Comparison of ENCODE assay signal across 8 cellular contexts in the genomic region with DNA sequence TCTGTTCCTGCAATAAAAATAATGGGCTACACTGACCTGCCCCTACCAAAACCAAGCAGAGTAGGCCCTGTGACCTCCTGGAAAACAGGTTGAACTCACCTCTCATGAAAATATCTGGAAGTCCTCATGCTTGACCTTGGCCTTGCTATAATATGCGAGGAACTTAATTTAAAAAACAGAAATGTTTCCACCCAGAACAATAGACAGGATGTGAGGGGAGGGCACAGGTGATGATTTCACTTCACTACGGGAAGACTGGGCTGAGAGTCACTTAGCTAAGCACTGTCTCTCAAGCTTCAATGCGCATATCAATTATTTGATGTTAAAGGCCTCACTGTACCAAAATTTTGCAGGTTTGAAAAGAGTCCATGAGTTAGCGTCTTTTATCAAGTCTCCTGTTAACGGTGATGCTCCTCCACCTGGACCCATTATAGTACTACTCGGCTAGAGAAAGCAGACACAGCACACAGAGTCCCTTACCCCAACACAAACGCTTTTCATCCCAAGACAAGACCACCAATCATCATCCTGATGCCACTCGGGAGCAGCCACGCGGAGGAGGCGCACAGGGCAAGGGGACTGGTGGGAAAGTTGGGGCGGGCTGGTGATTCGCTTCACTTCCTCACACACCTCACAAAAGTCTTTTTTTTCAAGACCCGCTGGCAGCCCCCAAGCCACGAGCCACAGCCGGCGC. TPM values are rescaled to one million over a fixed set of nuclear protein-coding genes. Genes with fewer than 3 reads are reported as not detected.
DNase-seq lines count a peak whose midpoint lies in the region; ATAC-seq and TF ChIP-seq lines count a peak whose summit lies in the region.

No MANE protein-coding gene starts in this region.

- peaks cover 74% of the 10 kb centered on the region for H3K36me3 Mint-ChIP-seq in T-helper 2 cell treated with Interferon-gamma antibody and Interleukin-4, amounts not matched to agents 5 μg/mL and 100 μg/mL, for 36 hours (ENCODE audit: low read depth)

- TF ChIP-seq CTCF in foreskin keratinocyte (conservative IDR thresholded peaks at IDR 0.05) = no peak
- TF ChIP-seq CTCF in parathyroid adenoma (IDR thresholded peaks at IDR 0.05) = no peak

- peak overlapping the region; percentile 95 for H3K4me3 Mint-ChIP-seq in T-helper 2 cell treated with Interferon-gamma antibody and Interleukin-4, amounts not matched to agents 5 μg/mL and 100 μg/mL, for 36 hours

- H4K20me1 ChIP-seq in BLaER1 treated with 17β-estradiol and CSF1 and Interleukin-3, amounts not matched to agents 10 nM and 100 nM = no peaks in the 10 kb centered on the region
- no peaks in the 10 kb centered on the region for H4K20me1 ChIP-seq in GM23248 (ENCODE audit: insufficient read depth)

- H3K4me1 ChIP-seq in BLaER1 treated with 17β-estradiol and CSF1 and Interleukin-3, amounts not matched to agents 10 nM and 100 nM = peaks cover 10 to 24% (median 14%) of the 10 kb centered on the region in 10 experiments; a peak in 17 of 20 replicates
- H3K4me1 ChIP-seq in GM23248 (ENCODE audit: insufficient read depth) (peaks cover 15% of the 10 kb centered on the region; the same call in 1 of the 2 replicates), foreskin keratinocyte (no peaks in the 10 kb centered on the region), parathyroid adenoma (no peaks in the 10 kb centered on the region)

- peak overlapping the region; percentile 88 to 96 (median 93) for H3K27ac ChIP-seq in BLaER1 treated with 17β-estradiol and CSF1 and Interleukin-3, amounts not matched to agents 10 nM and 100 nM
- H3K27ac ChIP-seq in GM23248 (peak overlapping the region; percentile 90), foreskin keratinocyte (peak overlapping the region; percentile 75), parathyroid adenoma (peak overlapping the region; percentile 68)

- H3K79me2 ChIP-seq in GM23248 (ENCODE audit: insufficient read depth) (peaks cover 59% of the 10 kb centered on the region), parathyroid adenoma (no peaks in the 10 kb centered on the region)

- H3F3A ChIP-seq in GM23248 (ENCODE audit: insufficient read depth) = peaks cover 13% of the 10 kb centered on the region; the same call in 1 of the 2 replicates

- in situ Hi-C loops in GM23248 (cut with MboI) = no loop called here

- DNase-seq in GM23248 (peak; percentile 15), foreskin keratinocyte (peak in 1 of 2 donors; percentile 7)
- DNase-seq in T-helper 2 cell treated with Interferon-gamma antibody and Interleukin-4, amounts not matched to agents 5 μg/mL and 100 μg/mL, for 36 hours (ENCODE audit: low spot score) = no peak
- DNase-seq in central memory CD4-positive, alpha-beta T cell = no peak

- WGBS in GM23248 (ENCODE audit: low coverage in 1 of 2, low lambda C conversion rate in 2 of 2, missing lambda C conversion rate in 2 of 2), 2 experiments = 13 to 14% methylated on average over 17 of the region's 17 CpGs

- H2AFZ ChIP-seq in GM23248 (peak overlapping the region; percentile 82), parathyroid adenoma (peak overlapping the region; percentile 78)

- H3K9me3 ChIP-seq in BLaER1 treated with 17β-estradiol and CSF1 and Interleukin-3, amounts not matched to agents 10 nM and 100 nM (replicated peaks in 1 of 11) = peaks cover 55 to 86% (median 71%) of the 10 kb centered on the region in 11 experiments
- H3K9me3 ChIP-seq in GM23248 (ENCODE audit: low read depth) = no peaks in the 10 kb centered on the region
- no peaks in the 10 kb centered on the region for H3K9me3 ChIP-seq in parathyroid adenoma (ENCODE audit: control insufficient read depth, low read length)

- no peaks in the 10 kb centered on the region for H3K9me2 ChIP-seq in GM23248 (ENCODE audit: insufficient read depth)

- H3K27me3 ChIP-seq in BLaER1 treated with 17β-estradiol and CSF1 and Interleukin-3, amounts not matched to agents 10 nM and 100 nM = no peaks in the 10 kb centered on the region
- no peaks in the 10 kb centered on the region for H3K27me3 ChIP-seq in GM23248 (replicated peaks; ENCODE audit: insufficient read depth)
- H3K27me3 ChIP-seq in foreskin keratinocyte = no peaks in the 10 kb centered on the region
- H3K27me3 ChIP-seq in parathyroid adenoma (ENCODE audit: control insufficient read depth, insufficient read depth, low read length) = no peaks in the 10 kb centered on the region

- H3K4me1 Mint-ChIP-seq in T-helper 2 cell treated with Interferon-gamma antibody and Interleukin-4, amounts not matched to agents 5 μg/mL and 100 μg/mL, for 36 hours (ENCODE audit: low read depth) = peaks cover 29% of the 10 kb centered on the region

- H3K4me3 ChIP-seq in BLaER1 treated with 17β-estradiol and CSF1 and Interleukin-3, amounts not matched to agents 10 nM and 100 nM = peak overlapping the region; percentile 75 to 87 (median 79)
- H3K4me3 ChIP-seq in GM23248 = peak overlapping the region; percentile 97
- H3K4me3 ChIP-seq in parathyroid adenoma (ENCODE audit: low read depth, low read length) = peak overlapping the region; percentile 95

- peak overlapping the region; percentile 86 to 97 (median 94) for H3K9ac ChIP-seq in BLaER1 treated with 17β-estradiol and CSF1 and Interleukin-3, amounts not matched to agents 10 nM and 100 nM
- peak overlapping the region; percentile 99 for H3K9ac ChIP-seq in GM23248
- H3K9ac ChIP-seq in parathyroid adenoma = no peak overlapping the region

- peaks cover 33 to 49% (median 46%) of the 10 kb centered on the region in 11 experiments for H3K36me3 ChIP-seq in BLaER1 treated with 17β-estradiol and CSF1 and Interleukin-3, amounts not matched to agents 10 nM and 100 nM
- peaks cover 44% of the 10 kb centered on the region for H3K36me3 ChIP-seq in GM23248 (ENCODE audit: low read depth)
- H3K36me3 ChIP-seq in parathyroid adenoma (ENCODE audit: control insufficient read depth, insufficient read depth, low read length) = no peaks in the 10 kb centered on the region

- H3K4me2 ChIP-seq in BLaER1 treated with 17β-estradiol and CSF1 and Interleukin-3, amounts not matched to agents 10 nM and 100 nM = peak overlapping the region; percentile 68 to 85 (median 75)
- H3K4me2 ChIP-seq in GM23248 (ENCODE audit: unreplicated experiment) (peak overlapping the region; percentile 83), parathyroid adenoma (ENCODE audit: low read length) (peak overlapping the region; percentile 95)

- ATAC-seq in foreskin keratinocyte (no peak), GM21423 (IDR thresholded peaks at IDR 0.05; ENCODE audit: unreplicated experiment) (no peak), HG03196 (IDR thresholded peaks at IDR 0.05; ENCODE audit: unreplicated experiment) (no peak)

- no peaks in the 10 kb centered on the region for H3K27me3 Mint-ChIP-seq in T-helper 2 cell treated with Interferon-gamma antibody and Interleukin-4, amounts not matched to agents 5 μg/mL and 100 μg/mL, for 36 hours (ENCODE audit: low read depth)

- H3K27ac Mint-ChIP-seq in T-helper 2 cell treated with Interferon-gamma antibody and Interleukin-4, amounts not matched to agents 5 μg/mL and 100 μg/mL, for 36 hours = peak overlapping the region; percentile 98

- H3K9me3 Mint-ChIP-seq in T-helper 2 cell treated with Interferon-gamma antibody and Interleukin-4, amounts not matched to agents 5 μg/mL and 100 μg/mL, for 36 hours = peaks cover 60% of the 10 kb centered on the region

RNA-seq across cellular contexts. Expression of gene ZNF721, which starts 25.9 kb away (rescaled TPM):
- 7.8 and 10.7 TPM in 2 replicates for total RNA-seq in GM23248 (2014; rRNA removed; shearing (Covaris generic))
- polyA plus RNA-seq in GM23248 (2016; fragmentation: Nextera tagmentation; extraction: Ambion mirVana) (10.6 TPM in 2 replicates), foreskin keratinocyte (7.2 and 10.4 TPM in 2 replicates)
- total RNA-seq in foreskin keratinocyte = 15.7 and 20.6 TPM in 2 replicates

RNA-seq across cellular contexts. Expression of gene PIGG, which starts 26.0 kb away (rescaled TPM):
- total RNA-seq in GM23248 (2014; rRNA removed; shearing (Covaris generic)) = 39.8 and 47.8 TPM in 2 replicates
- polyA plus RNA-seq in GM23248 (2016; fragmentation: Nextera tagmentation; extraction: Ambion mirVana) (51.2 and 53.8 TPM in 2 replicates), foreskin keratinocyte (29.6 and 32.8 TPM in 2 replicates)
- 33.6 and 38.9 TPM in 2 replicates for total RNA-seq in foreskin keratinocyte
